ENCODE assay signal across 19 cellular contexts in the genomic region with DNA sequence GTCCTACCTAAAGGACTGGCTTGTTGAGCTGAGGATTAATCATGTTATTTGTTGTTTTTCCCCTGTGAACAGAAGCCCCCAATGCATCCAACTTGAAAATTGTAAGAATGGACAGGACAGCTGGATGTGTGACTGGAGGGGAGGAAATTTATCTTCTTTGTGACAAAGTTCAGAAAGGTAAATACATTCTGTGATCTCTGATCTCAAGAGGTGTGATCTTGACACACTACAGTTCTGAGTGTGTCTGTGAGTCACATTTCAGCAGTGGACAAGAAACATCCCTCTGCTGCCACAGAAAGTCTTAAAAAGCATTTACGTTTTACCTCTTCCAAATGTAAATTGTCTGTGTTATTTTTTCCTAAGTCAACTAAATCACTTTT.
DNase-seq lines count a peak whose midpoint lies in the region; ATAC-seq and TF ChIP-seq lines count a peak whose summit lies in the region.
"Had no signal": no experiment of that assay in that cellular context is flagged by ENCODE, and none has a peak within 500 bp of the region (broad histone marks: within the 10 kb centered on the region; RNA-seq: fewer than 3 reads in every experiment).

No MANE protein-coding gene starts in this region.

- CTCF ChIA-PET in CD8-positive, alpha-beta memory T cell (lab: Charles Lee): interaction anchor here (1.3 kb wide), 1 partner anchor 31 kb away, joined by 5 read pairs; no protein-coding TSS in a partner anchor
- CTCF ChIA-PET in PC-3 (lab: Charles Lee): interaction anchor here (0.5 kb wide), 1 partner anchor 150 kb away, joined by 13 read pairs; no protein-coding TSS in a partner anchor

- peaks cover 25% of the 10 kb centered on the region for H3K36me3 ChIP-seq in CD8-positive, alpha-beta memory T cell (ENCODE audit: insufficient read depth, low read length)
- peaks cover 35% of the 10 kb centered on the region for H3K36me3 ChIP-seq in PC-3 (ENCODE audit: low read depth, low read length)
- H3K36me3 ChIP-seq in endocrine pancreas (ENCODE audit: control insufficient read depth, insufficient read depth, low read length): no peaks in the 10 kb centered on the region
- peaks cover 0 to 90% of the 10 kb centered on the region in 2 donors for H3K36me3 ChIP-seq in gastroesophageal sphincter

- no peak overlapping the region for H3K27ac ChIP-seq in CD8-positive, alpha-beta memory T cell (ENCODE audit: low read depth, low read length)
- H3K27ac ChIP-seq in PC-3 (ENCODE audit: low read length): no peak overlapping the region
- H3K27ac ChIP-seq in gastroesophageal sphincter: no peak overlapping the region
- H3K27ac ChIP-seq: coronary artery, parathyroid adenoma, RWPE1, VCaP had no signal

- H3K4me3 Mint-ChIP-seq in CD8-positive, alpha-beta memory T cell: no peak overlapping the region

- peak overlapping the region in 7 of 8 donors; percentile 3 to 90 (median 65) for H3K27ac Mint-ChIP-seq in CD8-positive, alpha-beta memory T cell

- TF ChIP-seq POLR2A in gastroesophageal sphincter (IDR thresholded peaks at IDR 0.05): no peak

- ATAC-seq in GM18520 (IDR thresholded peaks at IDR 0.05; ENCODE audit: unreplicated experiment): peak; percentile 59
- peak; percentile 46; the same call in 1 of the 2 replicates for ATAC-seq in PC-3
- ATAC-seq in gastroesophageal sphincter: no peak
- ATAC-seq: left ventricle myocardium superior had no signal

- no peak overlapping the region for H3K4me2 ChIP-seq in PC-3 (ENCODE audit: low read length)

- no peaks in the 10 kb centered on the region for H3K9me2 ChIP-seq in PC-3 (replicated peaks; ENCODE audit: low read length)

- WGBS in gastroesophageal sphincter (ENCODE audit: low coverage in 1 of 2), 2 donors: 13 to 67% methylated on average over 1 of the region's 1 CpG

- intact Hi-C loops in PC-3 (cut with micrococcal nuclease): no loop called here

- H2AFZ ChIP-seq in PC-3 (ENCODE audit: low read length): no peak overlapping the region
- H2AFZ ChIP-seq: parathyroid adenoma had no signal

- no peak overlapping the region for H3K4me3 ChIP-seq in CD8-positive, alpha-beta memory T cell (ENCODE audit: low read length)
- H3K4me3 ChIP-seq in PC-3 (ENCODE audit: low read length) (no peak overlapping the region), endocrine pancreas (ENCODE audit: control insufficient read depth, insufficient read depth, low read length) (peak overlapping the region; percentile 5), gastroesophageal sphincter (no peak overlapping the region)
- H3K4me3 ChIP-seq: coronary artery had no signal

- H3K9me3 Mint-ChIP-seq in CD8-positive, alpha-beta memory T cell: no peaks in the 10 kb centered on the region

- TF ChIP-seq CTCF in PC-3 (conservative IDR thresholded peaks at IDR 0.05; ENCODE audit: low read depth, low read length) (no peak), gastroesophageal sphincter (IDR thresholded peaks at IDR 0.05) (no peak)

- H3K9me3 ChIP-seq in CD8-positive, alpha-beta memory T cell (ENCODE audit: low read length): no peaks in the 10 kb centered on the region
- no peaks in the 10 kb centered on the region for H3K9me3 ChIP-seq in PC-3 (ENCODE audit: low read length)
- no peaks in the 10 kb centered on the region for H3K9me3 ChIP-seq in endocrine pancreas (ENCODE audit: control insufficient read depth, low read length)
- no peaks in the 10 kb centered on the region for H3K9me3 ChIP-seq in gastroesophageal sphincter
- H3K9me3 ChIP-seq: BE2C had no signal

- POLR2A ChIA-PET in CD8-positive, alpha-beta memory T cell (lab: Charles Lee): no interaction called here
- POLR2A ChIA-PET in PC-3 (lab: Charles Lee; ENCODE audit: unreplicated experiment): no interaction called here

- no peak for DNase-seq in CD8-positive, alpha-beta memory T cell
- DNase-seq in PC-3 (no peak), amygdala (lab: John Stamatoyannopoulos, UW) (no peak), NCI-H187 (lab: John Stamatoyannopoulos, UW) (no peak)
- DNase-seq: BE2C; DMS153; foreskin melanocyte; left ventricle myocardium superior; NCI-H1436 treated with DMSO at 0.1 percent for 48 hours; NK-92 treated with Interleukin-12 subunit alpha and Interleukin-12 subunit beta, amount 100 ng/mL, for 24 hours; SW 1271; trophoblast cell had no signal

- 0 out of 2 replicates have a peak, but pooled peaks cover 9% of the 10 kb centered on the region for H3K79me2 ChIP-seq in PC-3 (ENCODE audit: low read length)
- H3K79me2 ChIP-seq: parathyroid adenoma had no signal

- H3K4me1 Mint-ChIP-seq in CD8-positive, alpha-beta memory T cell: peaks cover 29 to 71% (median 70%) of the 10 kb centered on the region in 3 donors

- H4K20me1 ChIP-seq in PC-3 (ENCODE audit: low read length): 0 out of 2 replicates have a peak, but pooled peaks cover 3% of the 10 kb centered on the region

- H3K9ac ChIP-seq in PC-3 (ENCODE audit: low read length) (no peak overlapping the region), endocrine pancreas (ENCODE audit: control insufficient read depth, insufficient read depth, low read length) (no peak overlapping the region)
- H3K9ac ChIP-seq: parathyroid adenoma had no signal

- no peaks in the 10 kb centered on the region for H3K27me3 Mint-ChIP-seq in CD8-positive, alpha-beta memory T cell

- H3K4me1 ChIP-seq in CD8-positive, alpha-beta memory T cell (ENCODE audit: insufficient read depth, low read length): peaks cover 20% of the 10 kb centered on the region
- peaks cover 29% of the 10 kb centered on the region for H3K4me1 ChIP-seq in PC-3 (ENCODE audit: insufficient read depth, low read length)
- peaks cover 10% of the 10 kb centered on the region for H3K4me1 ChIP-seq in endocrine pancreas (ENCODE audit: control insufficient read depth, insufficient read depth, low read length)
- H3K4me1 ChIP-seq in gastroesophageal sphincter: no peaks in the 10 kb centered on the region
- H3K4me1 ChIP-seq: BE2C, parathyroid adenoma had no signal

- peaks cover 6% of the 10 kb centered on the region for H3F3A ChIP-seq in PC-3 (ENCODE audit: low read length, unreplicated experiment)

- TF ChIP-seq EP300 in gastroesophageal sphincter (IDR thresholded peaks at IDR 0.05): no peak

- peaks cover 6 to 84% (median 38%) of the 10 kb centered on the region in 3 donors for H3K36me3 Mint-ChIP-seq in CD8-positive, alpha-beta memory T cell

- no TSS peak for BruUV-seq in PC-3 (replicated peaks; lab: Mats Ljungman, UMichigan)

- no peaks in the 10 kb centered on the region for H3K27me3 ChIP-seq in CD8-positive, alpha-beta memory T cell (ENCODE audit: insufficient read depth, low read length, poor library complexity, severe bottlenecking)
- H3K27me3 ChIP-seq in PC-3 (ENCODE audit: low read length): no peaks in the 10 kb centered on the region
- no peaks in the 10 kb centered on the region for H3K27me3 ChIP-seq in endocrine pancreas (ENCODE audit: control insufficient read depth, insufficient read depth, low read length)
- no peaks in the 10 kb centered on the region for H3K27me3 ChIP-seq in gastroesophageal sphincter
- H3K27me3 ChIP-seq: BE2C had no signal
